In the genomic region with DNA sequence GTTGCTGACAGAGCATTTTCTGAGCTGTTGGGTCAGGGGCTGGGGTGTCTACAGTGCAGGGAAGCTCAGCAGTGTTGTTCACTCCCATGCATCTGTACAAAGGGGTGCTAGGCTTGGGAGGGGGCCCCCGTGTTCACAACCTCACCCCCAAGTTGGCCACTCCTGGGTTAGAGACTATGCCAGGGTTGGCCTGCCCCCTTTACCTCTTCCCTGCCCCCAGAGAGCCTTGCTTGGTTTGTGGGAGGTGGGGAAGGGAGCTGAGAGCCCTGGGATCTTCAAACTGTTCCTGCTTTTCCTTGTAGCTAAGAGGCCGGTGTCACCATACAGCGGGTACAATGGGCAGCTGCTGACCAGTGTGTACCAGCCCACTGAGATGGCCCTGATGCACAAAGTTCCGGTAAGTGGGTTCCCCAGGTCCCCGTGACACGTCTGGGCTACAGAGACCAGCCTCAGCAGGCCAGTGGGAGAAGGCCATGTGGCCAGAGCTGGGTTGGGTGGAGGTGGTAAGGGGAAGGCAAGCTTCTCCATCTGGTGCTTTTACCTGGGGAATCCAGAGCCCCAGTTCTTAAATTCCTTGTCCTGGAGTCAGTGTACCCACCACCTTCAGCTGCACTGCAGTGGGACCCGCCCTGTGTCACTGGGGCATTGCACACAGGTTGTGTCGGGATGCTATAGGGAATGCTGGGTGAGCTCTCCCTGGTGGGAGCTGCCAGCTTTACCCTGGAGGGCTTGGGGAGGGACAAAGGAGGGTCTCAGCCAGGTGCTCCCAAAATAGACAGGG, we compare ENCODE assay signal across 14 cellular contexts. TPM values are rescaled to one million over a fixed set of nuclear protein-coding genes. Genes with fewer than 3 reads are reported as not detected.
DNase-seq lines count a peak whose midpoint lies in the region; ATAC-seq and TF ChIP-seq lines count a peak whose summit lies in the region.
"Had no signal": no experiment of that assay in that cellular context is flagged by ENCODE, and none has a peak within 500 bp of the region (broad histone marks: within the 10 kb centered on the region; RNA-seq: fewer than 3 reads in every experiment).

No MANE protein-coding gene starts in this region.

- intact Hi-C loops in adrenal gland (cut with DNase I), result no loop called here

- peaks cover 27 to 34% of the 10 kb centered on the region in 2 donors for H3K4me1 ChIP-seq in adrenal gland (replicated peaks in 1 of 2)
- peaks cover 9% of the 10 kb centered on the region for H3K4me1 ChIP-seq in rectal smooth muscle tissue (ENCODE audit: control insufficient read depth, insufficient read depth, low read length)

- H3K27ac Mint-ChIP-seq in immature natural killer cell, result no peak overlapping the region
- H3K27ac Mint-ChIP-seq in activated CD8-positive, alpha-beta memory T cell treated with anti-CD3 and anti-CD28 coated beads, Interleukin-2, amount 10 ng/mL, durations not matched to agents 7 days and 5 days, result no peak overlapping the region
- H3K27ac Mint-ChIP-seq: activated CD8-positive, alpha-beta T cell treated with anti-CD3 and anti-CD28 coated beads, Interleukin-2, amount 10 ng/mL, durations not matched to agents 7 days and 5 days had no signal

- DNase-seq in Ammon's horn (ENCODE audit: low spot score), result peak; percentile 23
- peak in 5 of 7 donors; percentile 30 to 46 (median 43) for DNase-seq in adrenal gland
- no peak for DNase-seq in activated CD8-positive, alpha-beta memory T cell treated with anti-CD3 and anti-CD28 coated beads, Interleukin-2, amount 50 U/mL, for 4 hours
- DNase-seq in immature natural killer cell, result no peak
- no peak for DNase-seq in activated CD8-positive, alpha-beta memory T cell treated with anti-CD3 and anti-CD28 coated beads, Interleukin-2, amount 10 ng/mL, durations not matched to agents 7 days and 5 days
- DNase-seq: activated CD8-positive, alpha-beta T cell treated with anti-CD3 and anti-CD28 coated beads, Interleukin-2, amount 10 ng/mL, durations not matched to agents 7 days and 5 days; activated naive CD4-positive, alpha-beta T cell treated with anti-CD3 and anti-CD28 coated beads, Interleukin-2, amount 50 U/mL, for 16 hours; effector CD8-positive, alpha-beta T cell; NK-92 treated with Interleukin-12 subunit alpha and Interleukin-12 subunit beta, amount 100 ng/mL, for 24 hours; T-helper 17 cell had no signal

- peaks cover 2% of the 10 kb centered on the region in 3 donors for H3K27me3 Mint-ChIP-seq in immature natural killer cell (ENCODE audit: low read depth in 3 of 3)
- peaks cover 12% of the 10 kb centered on the region for H3K27me3 Mint-ChIP-seq in activated CD8-positive, alpha-beta memory T cell treated with anti-CD3 and anti-CD28 coated beads, Interleukin-2, amount 10 ng/mL, durations not matched to agents 7 days and 5 days

- H3K36me3 Mint-ChIP-seq in immature natural killer cell, result peaks cover 0 to 2% (median 2%) of the 10 kb centered on the region in 3 donors
- no peaks in the 10 kb centered on the region for H3K36me3 Mint-ChIP-seq in activated CD8-positive, alpha-beta memory T cell treated with anti-CD3 and anti-CD28 coated beads, Interleukin-2, amount 10 ng/mL, durations not matched to agents 7 days and 5 days

- peak overlapping the region; percentile 82 to 96 (median 91) for H3K27ac ChIP-seq in adrenal gland
- peak overlapping the region; percentile 79 for H3K27ac ChIP-seq in layer of hippocampus (ENCODE audit: low read depth, low read length)
- H3K27ac ChIP-seq in rectal smooth muscle tissue (ENCODE audit: low read depth, low read length), result peak overlapping the region; percentile 61

- TF ChIP-seq CTCF in adrenal gland (IDR thresholded peaks at IDR 0.05), result no peak

- H3K9ac ChIP-seq in rectal smooth muscle tissue (ENCODE audit: low read length), result no peak overlapping the region

- no peak overlapping the region for H3K4me3 Mint-ChIP-seq in immature natural killer cell
- no peak overlapping the region for H3K4me3 Mint-ChIP-seq in activated CD8-positive, alpha-beta memory T cell treated with anti-CD3 and anti-CD28 coated beads, Interleukin-2, amount 10 ng/mL, durations not matched to agents 7 days and 5 days
- H3K4me3 Mint-ChIP-seq: activated CD8-positive, alpha-beta T cell treated with anti-CD3 and anti-CD28 coated beads, Interleukin-2, amount 10 ng/mL, durations not matched to agents 7 days and 5 days; T-helper 17 cell had no signal

- no peaks in the 10 kb centered on the region for H3K9me3 ChIP-seq in adrenal gland (replicated peaks in 1 of 3)

- peak overlapping the region in 1 of 4 donors; percentile 36 for H3K4me3 ChIP-seq in adrenal gland
- H3K4me3 ChIP-seq in rectal smooth muscle tissue (ENCODE audit: low read length), result peak overlapping the region; percentile 48

- ATAC-seq in activated CD8-positive, alpha-beta memory T cell treated with anti-CD3 and anti-CD28 coated beads, Interleukin-2, amount 10 ng/mL, durations not matched to agents 7 days and 5 days, result no peak
- ATAC-seq in HG03159 (IDR thresholded peaks at IDR 0.05; ENCODE audit: unreplicated experiment), result no peak

- no peak for TF ChIP-seq POLR2A in adrenal gland (IDR thresholded peaks at IDR 0.05)

- H3K4me1 Mint-ChIP-seq in immature natural killer cell, result peaks cover 5 to 8% of the 10 kb centered on the region in 2 donors
- peaks cover 4% of the 10 kb centered on the region for H3K4me1 Mint-ChIP-seq in activated CD8-positive, alpha-beta memory T cell treated with anti-CD3 and anti-CD28 coated beads, Interleukin-2, amount 10 ng/mL, durations not matched to agents 7 days and 5 days

- H3K9me3 Mint-ChIP-seq in immature natural killer cell, result peaks cover 2 to 10% (median 5%) of the 10 kb centered on the region in 6 donors
- H3K9me3 Mint-ChIP-seq in activated CD8-positive, alpha-beta memory T cell treated with anti-CD3 and anti-CD28 coated beads, Interleukin-2, amount 10 ng/mL, durations not matched to agents 7 days and 5 days (ENCODE audit: low read depth), result no peaks in the 10 kb centered on the region

- H3K36me3 ChIP-seq in adrenal gland (replicated peaks in 1 of 2), result no peaks in the 10 kb centered on the region
- no peaks in the 10 kb centered on the region for H3K36me3 ChIP-seq in rectal smooth muscle tissue (ENCODE audit: control insufficient read depth, insufficient read depth, low read length)

- CTCF ChIA-PET in activated CD8-positive, alpha-beta memory T cell treated with anti-CD3 and anti-CD28 coated beads, Interleukin-2, amount 10 ng/mL, durations not matched to agents 7 days and 5 days (lab: Charles Lee), result interaction anchor here (0.7 to 3.3 kb wide), 7 partner anchors 13 to 418 kb away, joined by 3 to 14 read pairs (median 3); no protein-coding TSS in a partner anchor

- H3K27me3 ChIP-seq in adrenal gland (no peaks in the 10 kb centered on the region), layer of hippocampus (ENCODE audit: control insufficient read depth, insufficient read depth, low read length) (no peaks in the 10 kb centered on the region), rectal smooth muscle tissue (ENCODE audit: control insufficient read depth, insufficient read depth, low read length) (no peaks in the 10 kb centered on the region)

- WGBS in adrenal gland, 4 donors, result 58 to 67% (median 62%) methylated on average over 3 to 8 of the region's 8 CpGs

RNA-seq across cellular contexts. Expression of a gene that starts 11.8 kb away (rescaled TPM):
- 10 to 100 TPM; 20.1 to 67.2 (median 32.3) TPM for total RNA-seq in adrenal gland
- polyA plus RNA-seq in adrenal gland (10 to 100 TPM in 2 of 3 donors, 1 to 10 TPM in 1; 2.7 to 29.8 (median 18.2) TPM), immature natural killer cell (1 to 10 TPM in 1 of 3 donors, under 1 TPM in 1, not detected in 1; 0.89 to 3.2 TPM)
- not detected for total RNA-seq in activated CD8-positive, alpha-beta memory T cell treated with anti-CD3 and anti-CD28 coated beads, Interleukin-2, amount 10 ng/mL, durations not matched to agents 7 days and 5 days
- total RNA-seq: pulmonary artery endothelial cell had no signal

RNA-seq across cellular contexts. Expression of a gene that starts 22.7 kb away (rescaled TPM):
- total RNA-seq in adrenal gland, result 10 to 100 TPM in 6 of 8 donors, 1 to 10 TPM in 2; 6.0 to 26.6 (median 15.9) TPM
- polyA plus RNA-seq in adrenal gland (10 to 100 TPM in 1 of 3 donors, 1 to 10 TPM in 2; 7.3 to 11.7 (median 8.5) TPM), immature natural killer cell (100 to 1,000 TPM; 357 to 514 (median 505) TPM)
- 10 to 100 TPM in 1 of 2 experiments, 1 to 10 TPM in 1; 2.0 to 15.8 TPM for total RNA-seq in activated CD8-positive, alpha-beta memory T cell treated with anti-CD3 and anti-CD28 coated beads, Interleukin-2, amount 10 ng/mL, durations not matched to agents 7 days and 5 days
- total RNA-seq: pulmonary artery endothelial cell had no signal

Comparison
In these comparisons a context has a peak if more than half of its experiments do, and no peak if none do; other contexts are left out.
1. DNase-seq: peak in Ammon's horn (single experiment) and adrenal gland (5 of 7); none in activated CD8-positive, alpha-beta memory T cell treated with anti-CD3 and anti-CD28 coated beads, Interleukin-2, amount 50 U/mL, for 4 hours (single experiment), immature natural killer cell (0 of 3) and activated CD8-positive, alpha-beta memory T cell treated with anti-CD3 and anti-CD28 coated beads, Interleukin-2, amount 10 ng/mL, durations not matched to agents 7 days and 5 days (single experiment).
2. RNA of a gene that starts 11.8 kb away (total RNA-seq): 20.1 to 67.2 TPM in adrenal gland; not detected in activated CD8-positive, alpha-beta memory T cell treated with anti-CD3 and anti-CD28 coated beads, Interleukin-2, amount 10 ng/mL, durations not matched to agents 7 days and 5 days; every median in the first group is over 10 times any median in the second.
3. Peak in every context shown above with its lines, with median percentiles within 50 percentile points of each other: H3K27ac ChIP-seq.